Comparison of ENCODE assay signal across 24 cellular contexts in the genomic region with DNA sequence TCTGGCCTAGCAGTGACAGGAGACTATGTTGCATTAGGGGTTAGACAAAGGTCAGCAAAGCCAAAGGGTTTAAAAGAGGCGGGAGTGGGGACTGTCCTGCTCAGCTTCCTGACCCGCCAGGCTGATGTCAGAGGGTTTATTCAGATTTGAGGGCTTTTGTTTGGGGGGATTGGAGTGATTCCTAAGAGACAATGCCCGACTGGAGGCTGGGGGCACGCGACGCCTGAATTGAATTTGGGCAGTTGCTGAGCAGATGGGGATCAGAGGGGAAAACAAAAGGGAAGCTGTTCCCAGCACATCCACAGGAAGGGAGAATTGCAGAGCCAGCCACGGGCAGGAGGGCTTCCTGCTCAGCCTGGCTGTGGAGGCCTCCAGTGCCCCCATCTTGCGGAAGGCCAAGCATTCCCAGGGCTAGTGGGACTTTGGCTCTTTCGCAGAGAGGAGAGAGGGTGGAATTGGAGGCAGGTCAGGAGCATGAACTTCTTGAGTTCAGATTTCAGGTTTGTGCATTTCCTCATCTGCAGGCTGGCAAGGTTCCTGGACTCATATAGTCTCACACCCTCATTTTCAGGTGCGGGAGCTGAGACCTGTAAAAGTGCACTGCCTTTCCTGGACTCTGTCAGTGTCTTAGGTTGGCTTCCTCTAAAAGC.
DNase-seq lines count a peak whose midpoint lies in the region; TF ChIP-seq lines count a peak whose summit lies in the region.
"Had no signal": no experiment of that assay in that cellular context is flagged by ENCODE, and none has a peak within 500 bp of the region (broad histone marks: within the 10 kb centered on the region; RNA-seq: fewer than 3 reads in every experiment).

No MANE protein-coding gene starts in this region.

- TF ChIP-seq EP300 in transverse colon (IDR thresholded peaks at IDR 0.05; ENCODE audit: low read depth), result no peak

- intact Hi-C loops in activated naive CD4-positive, alpha-beta T cell treated with anti-CD3 and anti-CD28 coated beads for 36 hours (cut with micrococcal nuclease), result loop anchor here (2.0 to 10.0 kb wide), 4 partner anchors 15 to 293 kb away; a partner anchor contains a TSS
- intact Hi-C loops in colonic mucosa (cut with DNase I) (loop anchor here (10.0 kb wide), 1 partner anchor 147 kb away; no protein-coding TSS in a partner anchor), transverse colon (cut with DNase I; ENCODE audit: low total_unique reads) (no loop called here)

- no peaks in the 10 kb centered on the region for H3K36me3 ChIP-seq in colonic mucosa
- H3K36me3 ChIP-seq in transverse colon, result no peaks in the 10 kb centered on the region
- H3K36me3 ChIP-seq: BE2C, esophagus muscularis mucosa, vagina had no signal

- H3K27me3 ChIP-seq in colonic mucosa, result no peaks in the 10 kb centered on the region
- no peaks in the 10 kb centered on the region for H3K27me3 ChIP-seq in transverse colon
- H3K27me3 ChIP-seq: BE2C, esophagus muscularis mucosa, testis, vagina had no signal

- H3K9me3 ChIP-seq in colonic mucosa (no peaks in the 10 kb centered on the region), transverse colon (no peaks in the 10 kb centered on the region)
- H3K9me3 ChIP-seq: BE2C, testis, vagina had no signal

- H3K4me1 Mint-ChIP-seq in activated naive CD4-positive, alpha-beta T cell treated with anti-CD3 and anti-CD28 coated beads for 36 hours (ENCODE audit: low read depth), result peaks cover 28% of the 10 kb centered on the region
- H3K4me1 Mint-ChIP-seq: activated CD4-positive, alpha-beta T cell treated with anti-CD3 and anti-CD28 coated beads, Interleukin-2, amount 10 ng/mL, durations not matched to agents 7 days and 5 days had no signal

- H3K4me3 ChIP-seq in colonic mucosa (no peak overlapping the region), transverse colon (no peak overlapping the region)
- H3K4me3 ChIP-seq: esophagus muscularis mucosa, smooth muscle cell, testis, vagina had no signal

- DNase-seq in activated naive CD4-positive, alpha-beta T cell treated with anti-CD3 and anti-CD28 coated beads for 36 hours, result no peak
- no peak for DNase-seq in activated naive CD4-positive, alpha-beta T cell (lab: John Stamatoyannopoulos, UW)
- peak; percentile 61 for DNase-seq in colonic mucosa
- DNase-seq in mucosa of gallbladder (ENCODE audit: low spot score), result peak; percentile 44
- peak; percentile 46 for DNase-seq in transverse colon
- DNase-seq in T-helper 9 cell, result no peak
- no peak for DNase-seq in activated CD4-positive, alpha-beta T cell treated with anti-CD3 and anti-CD28 coated beads for 1 hour
- DNase-seq in central memory CD4-positive, alpha-beta T cell, result no peak
- DNase-seq: activated CD4-positive, alpha-beta T cell treated with anti-CD3 and anti-CD28 coated beads, Interleukin-2, amount 10 ng/mL, durations not matched to agents 7 days and 5 days; BE2C; effector memory CD4-positive, alpha-beta T cell; foreskin melanocyte; GDM1; hippocampal formation; NCI-H1436 treated with DMSO at 0.1 percent for 48 hours; NCI-H524 treated with DMSO at 0.1 percent for 48 hours; RPMI8226; stimulated activated CD4-positive, alpha-beta T cell treated with anti-CD3 and anti-CD28 coated beads, Interleukin-2, amount 100 ng/mL, for 24 hours; testis had no signal

- no peak overlapping the region for H3K4me3 Mint-ChIP-seq in activated naive CD4-positive, alpha-beta T cell treated with anti-CD3 and anti-CD28 coated beads for 36 hours
- H3K4me3 Mint-ChIP-seq: activated CD4-positive, alpha-beta T cell treated with anti-CD3 and anti-CD28 coated beads, Interleukin-2, amount 10 ng/mL, durations not matched to agents 7 days and 5 days; T-helper 1 cell treated with Interleukin-12 subunit alpha and Interleukin-12 subunit beta and Interleukin-4 antibody, amounts not matched to agents 30 μg/mL and 1 μg/mL, for 36 hours had no signal

- no peak for TF ChIP-seq POLR2A in transverse colon (IDR thresholded peaks at IDR 0.05)

- H3K4me1 ChIP-seq in colonic mucosa (no peaks in the 10 kb centered on the region), transverse colon (peaks cover 0 to 4% (median 0%) of the 10 kb centered on the region in 4 donors)
- H3K4me1 ChIP-seq: BE2C, testis had no signal

- in situ Hi-C loops in transverse colon (cut with MboI; ENCODE audit: low pct_ligation_motif_present in 1 of 4, low pct_unique_long_range_greater_than_20kb in 1 of 4, low sequenced_read_pairs in 3 of 4), result no loop called here

- peak overlapping the region; percentile 85 for H3K27ac Mint-ChIP-seq in activated naive CD4-positive, alpha-beta T cell treated with anti-CD3 and anti-CD28 coated beads for 36 hours
- H3K27ac Mint-ChIP-seq: activated CD4-positive, alpha-beta T cell treated with anti-CD3 and anti-CD28 coated beads, Interleukin-2, amount 10 ng/mL, durations not matched to agents 7 days and 5 days; T-helper 1 cell treated with Interleukin-12 subunit alpha and Interleukin-12 subunit beta and Interleukin-4 antibody, amounts not matched to agents 30 μg/mL and 1 μg/mL, for 36 hours had no signal

- CTCF ChIA-PET in activated naive CD4-positive, alpha-beta T cell treated with anti-CD3 and anti-CD28 coated beads for 36 hours (lab: Charles Lee), result no interaction called here

- TF ChIP-seq CTCF in colonic mucosa (IDR thresholded peaks at IDR 0.05) (no peak), transverse colon (IDR thresholded peaks at IDR 0.05) (no peak)

- H3K27ac ChIP-seq in colonic mucosa (no peak overlapping the region), transverse colon (no peak overlapping the region)
- H3K27ac ChIP-seq: esophagus muscularis mucosa, KMS-11, testis, vagina had no signal

- 65% methylated on average over 10 of the region's 10 CpGs; no CpG with 5 or more reads in 1 of the 2 donors for WGBS in transverse colon (ENCODE audit: low coverage in 1 of 2), 2 donors

- no peaks in the 10 kb centered on the region for H3K9me3 Mint-ChIP-seq in activated naive CD4-positive, alpha-beta T cell treated with anti-CD3 and anti-CD28 coated beads for 36 hours
- H3K9me3 Mint-ChIP-seq: activated CD4-positive, alpha-beta T cell treated with anti-CD3 and anti-CD28 coated beads, Interleukin-2, amount 10 ng/mL, durations not matched to agents 7 days and 5 days; T-helper 1 cell treated with Interleukin-12 subunit alpha and Interleukin-12 subunit beta and Interleukin-4 antibody, amounts not matched to agents 30 μg/mL and 1 μg/mL, for 36 hours had no signal

- H3K9ac ChIP-seq in colonic mucosa (ENCODE audit: low read depth in 2 of 2, low read length in 2 of 2), result no peak overlapping the region
- H3K9ac ChIP-seq: KMS-11 had no signal

- H3K36me3 Mint-ChIP-seq in activated naive CD4-positive, alpha-beta T cell treated with anti-CD3 and anti-CD28 coated beads for 36 hours (ENCODE audit: low read depth), result no peaks in the 10 kb centered on the region

- H3K27me3 Mint-ChIP-seq in activated naive CD4-positive, alpha-beta T cell treated with anti-CD3 and anti-CD28 coated beads for 36 hours (ENCODE audit: low read depth), result no peaks in the 10 kb centered on the region
- H3K27me3 Mint-ChIP-seq: activated CD4-positive, alpha-beta T cell treated with anti-CD3 and anti-CD28 coated beads, Interleukin-2, amount 10 ng/mL, durations not matched to agents 7 days and 5 days had no signal

Comparison
In these comparisons a context has a peak if more than half of its experiments do, and no peak if none do; other contexts are left out.
1. DNase-seq: peak in colonic mucosa (single experiment), mucosa of gallbladder (single experiment) and transverse colon (single experiment); none in activated naive CD4-positive, alpha-beta T cell treated with anti-CD3 and anti-CD28 coated beads for 36 hours (single experiment), activated naive CD4-positive, alpha-beta T cell (0 of 4), T-helper 9 cell (single experiment), activated CD4-positive, alpha-beta T cell treated with anti-CD3 and anti-CD28 coated beads for 1 hour (single experiment) and central memory CD4-positive, alpha-beta T cell (single experiment).